In the genomic region with DNA sequence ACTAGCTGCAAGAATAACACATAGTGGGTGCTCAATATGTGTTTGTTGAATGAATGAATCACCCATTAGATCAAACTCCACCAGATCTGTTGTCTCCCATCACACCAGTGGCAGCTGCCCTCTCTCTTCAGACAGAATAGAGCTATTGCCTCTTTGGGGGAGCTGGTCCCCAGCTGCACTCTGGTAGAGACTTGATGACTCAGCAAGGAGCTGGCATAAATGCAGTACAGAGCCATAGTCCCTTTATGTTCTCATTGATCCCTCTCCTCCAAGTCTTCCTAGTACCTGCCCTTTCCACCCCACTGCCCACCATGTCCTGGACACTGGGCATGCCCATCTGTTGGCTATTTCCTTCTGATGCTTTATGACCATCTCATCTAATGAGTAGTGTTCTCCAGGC, we compare ENCODE assay signal across 9 cellular contexts.
"Had no signal": no experiment of that assay in that cellular context is flagged by ENCODE, and none has a peak within 500 bp of the region (broad histone marks: within the 10 kb centered on the region; RNA-seq: fewer than 3 reads in every experiment).

No MANE protein-coding gene starts in this region.

- H3K9ac ChIP-seq: KMS-11 had no signal

- H3K4me3 Mint-ChIP-seq: GM23338, HFFc6 had no signal

- H3K27ac Mint-ChIP-seq: GM23338, HFFc6 had no signal

- H3K9me3 ChIP-seq: HAP-1 had no signal

- H3K27ac ChIP-seq: KMS-11 had no signal

- ATAC-seq: GM23338, HCT116 had no signal

- H2AFZ ChIP-seq: GM23338 had no signal

- FAIRE-seq: HTR-8/SVneo had no signal

- H3K4me2 ChIP-seq: GM23338, KMS-11 had no signal

- DNase-seq: H7, HFFc6, Karpas-422, KBM-7 had no signal

- H3K4me1 Mint-ChIP-seq: GM23338 had no signal

- H3K4me3 ChIP-seq: GM23338, HAP-1 had no signal

- H3K36me3 ChIP-seq: HAP-1 had no signal
